1 cellular context compared by ENCODE assay signal in genomic region chr9:127181315-127181580, GRCh38.
TF ChIP-seq lines count a peak whose summit lies in the region.

No MANE protein-coding gene starts in this region.

TF ChIP-seq in H1, 55 proteins besides CTCF, POLR2A, EP300 and RAD21:
- no peak for TF ChIP-seq NANOG (IDR thresholded peaks at IDR 0.05; ENCODE audit: insufficient read depth, low read depth, low read length, poor library complexity, severe bottlenecking)
- TF ChIP-seq EZH2 (IDR thresholded peaks at IDR 0.05; ENCODE audit: low read depth, low read length, severe bottlenecking) = no peak
